In genomic region chr7:123227666-123228065, GRCh38 we compare ENCODE assay signal across 4 cellular contexts. TPM values are rescaled to one million over a fixed set of nuclear protein-coding genes. Genes with fewer than 3 reads are reported as not detected.
"Had no signal": no experiment of that assay in that cellular context is flagged by ENCODE, and none has a peak within 500 bp of the region (broad histone marks: within the 10 kb centered on the region; RNA-seq: fewer than 3 reads in every experiment).

No MANE protein-coding gene starts in this region.

RNA-seq across cellular contexts. Expression of gene SLC13A1, which starts 27.9 kb away (rescaled TPM):
- total RNA-seq: GM23248, H4, H7, HFFc6 had no signal
- polyA plus RNA-seq: GM23248 had no signal
